In genomic region chr21:37278199-37278598, GRCh38 we compare ENCODE assay signal across 33 cellular contexts.
"Had no signal": no experiment of that assay in that cellular context is flagged by ENCODE, and none has a peak within 500 bp of the region (broad histone marks: within the 10 kb centered on the region; RNA-seq: fewer than 3 reads in every experiment).

No MANE protein-coding gene starts in this region.

- H3K9me3 ChIP-seq: MG63 had no signal

- H3K4me2 ChIP-seq: KMS-11 had no signal

- H3K27me3 ChIP-seq: MG63 had no signal

- DNase-seq: KG1, MG63, MM.1S, NCI-H1048, NCI-H1092, NCI-H1092 treated with DMSO at 0.1 percent for 48 hours, NCI-H1105, NCI-H1105 treated with DMSO at 0.1 percent for 48 hours, NCI-H1417, NCI-H1417 treated with DMSO at 0.1 percent for 48 hours, NCI-H1436, NCI-H1436 treated with DMSO at 0.1 percent for 48 hours, NCI-H146, NCI-H1694, NCI-H1694 treated with DMSO at 0.1 percent for 48 hours, NCI-H187, NCI-H187 treated with DMSO at 0.1 percent for 48 hours, NCI-H1930, NCI-H2029, NCI-H2029 treated with DMSO at 0.1 percent for 48 hours, NCI-H2081, NCI-H2081 treated with DMSO at 0.1 percent for 48 hours, NCI-H2107, NCI-H2171, NCI-H2171 treated with DMSO at 0.1 percent for 48 hours, NCI-H2227 treated with DMSO at 0.1 percent for 48 hours, NCI-H226, NCI-H345, NCI-H446, NCI-H446 treated with DMSO at 0.1 percent for 48 hours, NCI-H510A, NCI-H510A treated with DMSO at 0.1 percent for 48 hours had no signal

- H3K27ac ChIP-seq: KMS-11 had no signal

- H3K9ac ChIP-seq: KMS-11 had no signal

- H3K4me3 ChIP-seq: MG63 had no signal

- H3K36me3 ChIP-seq: MG63 had no signal
